In genomic region chr10:89327803-89328441, GRCh38 we compare ENCODE assay signal across 8 cellular contexts. TPM values are rescaled to one million over a fixed set of nuclear protein-coding genes. Genes with fewer than 3 reads are reported as not detected.
DNase-seq lines count a peak whose midpoint lies in the region; ATAC-seq and TF ChIP-seq lines count a peak whose summit lies in the region.

IFIT3 (plus strand) TSS chr10:89327997; CDS start chr10:89328074, 77 bp downstream.

- no peaks in the 10 kb centered on the region for H3K27me3 ChIP-seq in neural progenitor cell

- peaks cover 3 to 5% of the 10 kb centered on the region in 2 donors for H3K9me3 Mint-ChIP-seq in activated naive CD4-positive, alpha-beta T cell treated with anti-CD3 and anti-CD28 coated beads, Interleukin-2, amount 50 U/mL, for 72 hours
- H3K9me3 Mint-ChIP-seq in neural progenitor cell, result peaks cover 1% of the 10 kb centered on the region

- no peaks in the 10 kb centered on the region for H3K79me2 ChIP-seq in neural progenitor cell (ENCODE audit: low read depth)

- H3F3A ChIP-seq in neural progenitor cell (ENCODE audit: low read depth), result peaks cover 8% of the 10 kb centered on the region

- peaks cover 39% of the 10 kb centered on the region for H3K4me1 Mint-ChIP-seq in neural progenitor cell

- peaks cover 0 to 6% of the 10 kb centered on the region in 2 donors for H3K36me3 Mint-ChIP-seq in activated naive CD4-positive, alpha-beta T cell treated with anti-CD3 and anti-CD28 coated beads, Interleukin-2, amount 50 U/mL, for 72 hours
- no peaks in the 10 kb centered on the region for H3K36me3 Mint-ChIP-seq in neural progenitor cell

- peak within 1 kb of the TSS; percentile 78 for H3K4me3 Mint-ChIP-seq in neural progenitor cell

- peaks cover 24% of the 10 kb centered on the region for H3K4me1 ChIP-seq in neural progenitor cell

- peak; percentile 47 to 54 for ATAC-seq in activated naive CD4-positive, alpha-beta T cell treated with anti-CD3 and anti-CD28 coated beads, Interleukin-2, amount 50 U/mL, for 72 hours
- ATAC-seq in GM18868 (IDR thresholded peaks at IDR 0.05; ENCODE audit: unreplicated experiment) (no peak), GM19351 (IDR thresholded peaks at IDR 0.05; ENCODE audit: unreplicated experiment) (no peak)

- H3K4me2 ChIP-seq in neural progenitor cell, result peak within 1 kb of the TSS; percentile 46

- no peak within 1 kb of the TSS for H3K4me3 ChIP-seq in neural progenitor cell

- no peak within 1 kb of the TSS for H3K9ac ChIP-seq in neural progenitor cell

- no peak for TF ChIP-seq CTCF in neural progenitor cell (IDR thresholded peaks at IDR 0.05)

- peak within 1 kb of the TSS; percentile 40 for H3K27ac ChIP-seq in neural progenitor cell

- H3K36me3 ChIP-seq in neural progenitor cell, result no peaks in the 10 kb centered on the region

- peak within 1 kb of the TSS; percentile 54 for H2AFZ ChIP-seq in neural progenitor cell (replicated peaks)

- H3K27ac Mint-ChIP-seq in activated naive CD4-positive, alpha-beta T cell treated with anti-CD3 and anti-CD28 coated beads, Interleukin-2, amount 50 U/mL, for 72 hours, result peak within 1 kb of the TSS in 1 of 2 donors; percentile 52
- H3K27ac Mint-ChIP-seq in neural progenitor cell, result peak within 1 kb of the TSS; percentile 98

- H4K20me1 ChIP-seq in neural progenitor cell (ENCODE audit: low read depth), result no peaks in the 10 kb centered on the region

- TF ChIP-seq POLR2A in GM15510 (IDR thresholded peaks at IDR 0.05; ENCODE audit: borderline replicate concordance, extremely low read depth, insufficient read length), result peak; percentile 51

- DNase-seq in AG08396 (ENCODE audit: low spot score), result peak; percentile 84
- DNase-seq in NAMALWA (ENCODE audit: low spot score), result peak; percentile 57
- no peak for DNase-seq in activated naive CD4-positive, alpha-beta T cell treated with anti-CD3 and anti-CD28 coated beads, Interleukin-2, amount 50 U/mL, for 72 hours (ENCODE audit: low spot score in 2 of 2)
- DNase-seq in foreskin melanocyte, result peak; percentile 83
- DNase-seq in neural progenitor cell (ENCODE audit: low spot score), result no peak

- no peaks in the 10 kb centered on the region for H3K9me3 ChIP-seq in neural progenitor cell (ENCODE audit: low read depth)

- H3K27me3 Mint-ChIP-seq in neural progenitor cell (ENCODE audit: insufficient read depth, low read depth), result peaks cover 9% of the 10 kb centered on the region

RNA-seq across cellular contexts. Expression of gene IFIT3, which starts in this region (rescaled TPM):
- 10 to 100 TPM in 1 of 2 donors, 1 to 10 TPM in 1; 2.6 to 12.6 TPM for total RNA-seq in activated naive CD4-positive, alpha-beta T cell treated with anti-CD3 and anti-CD28 coated beads, Interleukin-2, amount 50 U/mL, for 72 hours
- 0.06 TPM in 1 of 2 replicates, not detected in the other for total RNA-seq in neural progenitor cell (ENCODE audit: low replicate concordance)

Comparison
In these comparisons a context has a peak if more than half of its experiments do, and no peak if none do; other contexts are left out.
1. DNase-seq: peak in AG08396 (single experiment), NAMALWA (single experiment) and foreskin melanocyte (single experiment); none in activated naive CD4-positive, alpha-beta T cell treated with anti-CD3 and anti-CD28 coated beads, Interleukin-2, amount 50 U/mL, for 72 hours (0 of 2) and neural progenitor cell (single experiment).
2. ATAC-seq: peak in activated naive CD4-positive, alpha-beta T cell treated with anti-CD3 and anti-CD28 coated beads, Interleukin-2, amount 50 U/mL, for 72 hours (2 of 2); none in GM18868 (single experiment) and GM19351 (single experiment).